8 cellular contexts compared by ENCODE assay signal in the genomic region with DNA sequence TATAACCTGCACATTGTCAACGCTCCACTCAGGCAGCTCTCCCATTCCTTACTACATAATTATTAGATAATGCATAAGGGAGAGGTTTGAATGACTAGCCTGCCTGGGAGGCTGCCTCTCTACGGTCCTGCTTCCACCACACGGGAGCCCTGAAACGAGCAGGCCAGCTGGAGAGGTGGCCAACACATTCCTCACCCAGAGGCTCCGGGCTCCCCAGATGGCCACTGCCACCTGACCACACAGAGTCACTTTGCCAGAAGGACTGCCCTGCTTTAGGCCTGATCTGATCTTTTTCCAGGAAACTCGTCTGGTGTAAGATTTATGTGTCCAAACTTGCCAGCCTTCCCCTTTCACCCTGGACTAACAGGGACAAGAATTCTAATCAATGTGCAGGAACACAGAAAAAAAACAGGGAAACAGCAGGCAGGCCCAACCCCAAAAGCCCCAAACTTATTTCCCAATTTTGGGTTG.
DNase-seq lines count a peak whose midpoint lies in the region; ATAC-seq and TF ChIP-seq lines count a peak whose summit lies in the region.

No MANE protein-coding gene starts in this region.

- ATAC-seq in HG03196 (IDR thresholded peaks at IDR 0.05; ENCODE audit: unreplicated experiment), result no peak

- peak overlapping the region; percentile 48 to 56 for H3K27ac ChIP-seq in mucosa of rectum (ENCODE audit: low read depth in 2 of 2, low read length in 2 of 2)

- no peaks in the 10 kb centered on the region for H3K27me3 ChIP-seq in mucosa of rectum (ENCODE audit: control insufficient read depth in 2 of 2, insufficient read depth in 2 of 2, low read length in 2 of 2)

- H3K4me3 ChIP-seq in AG10803 (ENCODE audit: low read length), result no peak overlapping the region
- H3K4me3 ChIP-seq in mucosa of rectum (ENCODE audit: low read length in 2 of 2), result peak overlapping the region in 1 of 2 donors; percentile 69

- TF ChIP-seq CTCF in AG10803 (conservative IDR thresholded peaks at IDR 0.05; ENCODE audit: low read length), result no peak

- peak overlapping the region; percentile 35 to 67 for H3K9ac ChIP-seq in mucosa of rectum (ENCODE audit: low read depth in 1 of 2, low read length in 2 of 2)

- H3K4me1 ChIP-seq in mucosa of rectum (ENCODE audit: control insufficient read depth in 2 of 2, insufficient read depth in 2 of 2, low read length in 2 of 2), result peaks cover 5 to 15% of the 10 kb centered on the region in 2 donors

- no peaks in the 10 kb centered on the region for H3K9me3 ChIP-seq in mucosa of rectum (ENCODE audit: control insufficient read depth in 2 of 2, low read length in 2 of 2)

- peak; percentile 63 for DNase-seq in AG10803 (ENCODE audit: low read depth)
- peak; percentile 57 for DNase-seq in MV-4-11 (lab: John Stamatoyannopoulos, UW)
- DNase-seq in cerebellar nuclear complex (lab: John Stamatoyannopoulos, UW), result peak; percentile 62 to 93
- no peak for DNase-seq in NCI-H2196 treated with DMSO at 0.1 percent for 48 hours (lab: John Stamatoyannopoulos, UW; ENCODE audit: unreplicated experiment)
- no peak for DNase-seq in GDM1 (lab: John Stamatoyannopoulos, UW)
- DNase-seq in germinal center (ENCODE audit: low spot score), result no peak

- no peaks in the 10 kb centered on the region for H3K36me3 ChIP-seq in mucosa of rectum (ENCODE audit: control insufficient read depth in 2 of 2, insufficient read depth in 2 of 2, low read length in 2 of 2)

Comparison
In these comparisons a context has a peak if more than half of its experiments do, and no peak if none do; other contexts are left out.
1. DNase-seq: peak in AG10803 (single experiment), MV-4-11 (single experiment) and cerebellar nuclear complex (2 of 2); none in NCI-H2196 treated with DMSO at 0.1 percent for 48 hours (single experiment), GDM1 (single experiment) and germinal center (single experiment).